In the genomic region with DNA sequence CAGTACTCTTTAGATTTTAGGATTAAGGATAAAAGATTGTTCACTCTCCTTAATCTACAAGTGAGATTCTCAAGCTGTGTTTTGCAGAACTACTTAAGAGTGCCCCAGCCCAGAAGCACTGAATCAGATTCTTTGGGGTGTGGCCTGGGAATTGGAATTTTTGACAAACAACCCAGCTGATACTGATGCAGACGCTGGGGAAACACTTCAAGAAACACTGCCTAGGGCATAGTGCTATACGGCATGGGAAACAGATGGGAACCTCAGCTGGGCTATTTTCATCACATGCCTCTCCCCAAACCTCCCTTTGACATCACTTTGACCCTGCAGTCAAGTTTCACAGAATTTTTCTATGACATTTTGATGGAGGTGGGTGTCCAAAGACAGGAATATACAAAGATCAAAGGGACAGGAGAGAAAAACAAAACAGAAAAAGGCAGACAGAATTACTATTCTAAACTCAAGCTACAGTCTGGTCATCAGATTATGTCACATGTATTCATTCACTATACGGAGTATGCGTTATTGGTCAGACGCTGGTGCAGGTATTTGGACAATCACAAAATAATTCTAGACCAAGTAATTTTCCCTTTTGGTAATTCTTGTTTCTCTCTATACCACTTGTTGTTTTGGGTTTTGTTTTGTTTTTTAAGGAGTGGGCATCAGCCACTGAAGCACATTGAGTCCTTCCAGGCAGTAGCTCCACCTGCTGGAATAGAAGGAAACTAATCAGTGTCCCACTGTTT, we compare ENCODE assay signal across 8 cellular contexts.
DNase-seq lines count a peak whose midpoint lies in the region; ATAC-seq, FAIRE-seq and TF ChIP-seq lines count a peak whose summit lies in the region.
"Not testable (repeated sequence)": the region's sequence is repeated elsewhere in the genome, so short reads cannot be mapped to it uniquely, and the experiment has no call there.

No MANE protein-coding gene starts in this region.

- CTCF ChIA-PET in AG04449 (lab: Yijun Ruan, JAX) (interaction anchor here (1.0 to 15.3 kb wide), 42 partner anchors 10 to 667 kb away, joined by 3 to 262 read pairs (median 6); a partner anchor contains a TSS), T-cell (lab: Charles Lee) (interaction anchor here (0.6 to 2.2 kb wide), 25 partner anchors 10 to 797 kb away, joined by 3 to 13 read pairs (median 4); a partner anchor contains a TSS)

- POLR2A ChIA-PET in AG04449 (lab: Yijun Ruan, JAX) = not testable (repeated sequence)
- POLR2A ChIA-PET in T-cell (lab: Charles Lee) = interaction anchor here (0.6 to 1.4 kb wide), 6 partner anchors 9 to 67 kb away, joined by 3 to 5 read pairs (median 4); no protein-coding TSS in a partner anchor

- FAIRE-seq in GM12892 (lab: Jason Lieb, UNC) (peak; percentile 96), pancreas (lab: Jason Lieb, UNC) (peak; percentile 85)

- not testable (repeated sequence) for DNase-seq in AG04449 (ENCODE audit: low read depth, low spot score); GM12892 (ENCODE audit: insufficient read length); right atrium auricular region (ENCODE audit: low spot score)
- DNase-seq in NB4 (ENCODE audit: low read depth) (peak; percentile 74), T-cell (peak in 7 of 34 experiments; percentile 6 to 38 (median 9)), T47D (ENCODE audit: low read depth in 1 of 2, low spot score in 1 of 2) (peak; percentile 5 to 30), pancreas (peak in 1 of 6 donors; percentile 14)

- peak; percentile 68 for TF ChIP-seq CTCF in AG04449 (IDR thresholded peaks at IDR 0.05; ENCODE audit: insufficient read depth, low read length, missing control alignments)
- TF ChIP-seq CTCF in NB4 (IDR thresholded peaks at IDR 0.05; ENCODE audit: low read depth, low read length) = peak; percentile 86
- TF ChIP-seq CTCF in right atrium auricular region (IDR thresholded peaks at IDR 0.05) = peak; percentile 54 to 82
- TF ChIP-seq CTCF in pancreas (IDR thresholded peaks at IDR 0.05) = peak; percentile 21 to 72 (median 55)

- not testable (repeated sequence) for H3K27me3 Mint-ChIP-seq in T-cell

- not testable (repeated sequence) for TF ChIP-seq POLR2A in GM12892 (IDR thresholded peaks at IDR 0.05; ENCODE audit: low read depth, low read length); NB4 (IDR thresholded peaks at IDR 0.05; ENCODE audit: extremely low read depth, insufficient read length)

- H3K9me3 ChIP-seq in right atrium auricular region, pancreas: not testable (repeated sequence)

- H3K36me3 ChIP-seq in right atrium auricular region, pancreas: not testable (repeated sequence)

- 42% methylated on average over 5 of the region's 5 CpGs for WGBS in pancreas, 2 donors

- H3K4me1 ChIP-seq in right atrium auricular region, pancreas: not testable (repeated sequence)

- H3K27ac ChIP-seq in right atrium auricular region, pancreas: not testable (repeated sequence)

- not testable (repeated sequence) for H3K9me3 Mint-ChIP-seq in T-cell

- H3K36me3 Mint-ChIP-seq in T-cell = not testable (repeated sequence)

- not testable (repeated sequence) for H3K4me3 ChIP-seq in AG04449 (ENCODE audit: low read depth, low read length); NB4 (ENCODE audit: low read depth, low read length); right atrium auricular region; pancreas

- H3K27me3 ChIP-seq in right atrium auricular region, pancreas: not testable (repeated sequence)

- not testable (repeated sequence) for H3K4me3 Mint-ChIP-seq in T-cell

- H3K27ac Mint-ChIP-seq in T-cell = not testable (repeated sequence)

- H3K4me1 Mint-ChIP-seq in T-cell = peaks cover 16 to 21% (median 19%) of the 10 kb centered on the region in 3 donors

- intact Hi-C loops in pancreas (cut with DNase I) = loop anchor here in 1 of 3 donors (5.0 to 10.0 kb wide), 2 partner anchors 80 to 227 kb away; a partner anchor contains a TSS

- ATAC-seq in HG02852 (IDR thresholded peaks at IDR 0.05; ENCODE audit: unreplicated experiment) = peak; percentile 45
- peak; percentile 64 to 79 (median 77) for ATAC-seq in T-cell (replicated peaks in 1 of 4)
- ATAC-seq in pancreas = peak in 3 of 4 donors; percentile 87 to 94 (median 89)

- in situ Hi-C loops in T47D (cut with HindIII; ENCODE audit: low pct_unique_long_range_greater_than_20kb, low sequenced_read_pairs) = not testable (repeated sequence)
